ENCODE assay signal across 23 cellular contexts in genomic region chr6:36352477-36353157, GRCh38. TPM values are rescaled to one million over a fixed set of nuclear protein-coding genes. Genes with fewer than 3 reads are reported as not detected.
DNase-seq lines count a peak whose midpoint lies in the region; ATAC-seq, FAIRE-seq and TF ChIP-seq lines count a peak whose summit lies in the region.
"Had no signal": no experiment of that assay in that cellular context is flagged by ENCODE, and none has a peak within 500 bp of the region (broad histone marks: within the 10 kb centered on the region; RNA-seq: fewer than 3 reads in every experiment).

No MANE protein-coding gene starts in this region.

- no peak overlapping the region for H2AK5ac ChIP-seq in mesenchymal stem cell (ENCODE audit: low read length, severe bottlenecking)

- no peak overlapping the region for H4K91ac ChIP-seq in mesenchymal stem cell (ENCODE audit: low read length)

- TF ChIP-seq CTCF in K562 (IDR thresholded peaks at IDR 0.05 in 2 of 3, conservative IDR thresholded peaks at IDR 0.05 in 1 of 3; ENCODE audit: insufficient read depth in 2 of 3, low read depth in 1 of 3, low read length in 3 of 3) (no peak), testis (IDR thresholded peaks at IDR 0.05) (no peak)

- H3K9me3 ChIP-seq in K562 (replicated peaks; ENCODE audit: control insufficient read depth, insufficient read depth, low read depth, low read length) (peaks cover 5% of the 10 kb centered on the region; the same call in 1 of the 2 replicates), mesenchymal stem cell (ENCODE audit: control insufficient read depth, low read length) (peaks cover 6% of the 10 kb centered on the region), testis (no peaks in the 10 kb centered on the region)
- H3K9me3 ChIP-seq: HAP-1 had no signal

- TF ChIP-seq EP300 in K562 (IDR thresholded peaks at IDR 0.05; ENCODE audit: low read length), result no peak

- H3K18ac ChIP-seq in mesenchymal stem cell (ENCODE audit: low read depth in 1 of 2, low read length in 2 of 2), result no peak overlapping the region

- no peak for TF ChIP-seq RAD21 in K562 (CRISPR knock-in tag; conservative IDR thresholded peaks at IDR 0.05 in 1 of 2, IDR thresholded peaks at IDR 0.05 in 1 of 2)

- CTCF ChIA-PET in K562 (lab: Yijun Ruan, JAX; ENCODE audit: low intra/inter-chr PET ratio), result no interaction called here

- DNase-seq in HTR-8/SVneo (ENCODE audit: insufficient read length, low spot score), result no peak
- no peak for DNase-seq in K562 (ENCODE audit: extremely low read depth in 1 of 4, low spot score in 3 of 4)
- DNase-seq in mesenchymal stem cell, result no peak
- no peak for DNase-seq in testis
- DNase-seq in SHP77 treated with DMSO at 0.1 percent for 48 hours (lab: John Stamatoyannopoulos, UW), result no peak
- no peak for DNase-seq in effector memory CD8-positive, alpha-beta T cell
- no peak for DNase-seq in NCI-H1436 (lab: John Stamatoyannopoulos, UW)
- no peak for DNase-seq in superior temporal gyrus (ENCODE audit: extremely low spot score)
- DNase-seq: CD8-positive, alpha-beta T cell; COR-L47; DMS153; DMS79 treated with DMSO at 0.1 percent for 48 hours; GOT3; HFFc6 had no signal

- no peak overlapping the region for H3K14ac ChIP-seq in mesenchymal stem cell (ENCODE audit: low read length in 2 of 2)

- no peak overlapping the region for H3K27ac ChIP-seq in K562 (ENCODE audit: extremely low read depth, low read depth, low read length)
- no peak overlapping the region for H3K27ac ChIP-seq in mesenchymal stem cell (ENCODE audit: low read length, poor library complexity, severe bottlenecking)
- peak overlapping the region; percentile 60 to 80 for H3K27ac ChIP-seq in testis
- H3K27ac ChIP-seq: HL-60 had no signal

- 46% methylated on average over 8 of the region's 8 CpGs for WGBS in K562 (ENCODE audit: insufficient coverage, low coverage, missing lambda C conversion rate)
- 86% methylated on average over 8 of the region's 8 CpGs for WGBS in mesenchymal stem cell
- 92 to 93% methylated on average over 8 of the region's 8 CpGs for whole genome bisulfite sequencing in testis, 2 donors

- no peak overlapping the region for H2BK12ac ChIP-seq in mesenchymal stem cell (ENCODE audit: low read length in 2 of 2)

- H2BK5ac ChIP-seq in mesenchymal stem cell (ENCODE audit: low read depth, low read length, poor library complexity, severe bottlenecking), result no peak overlapping the region

- no peak overlapping the region for H3K4me3 ChIP-seq in K562
- no peak overlapping the region for H3K4me3 ChIP-seq in mesenchymal stem cell (ENCODE audit: insufficient read depth in 1 of 2, low read depth in 1 of 2, low read length in 2 of 2)
- H3K4me3 ChIP-seq in testis, result no peak overlapping the region
- H3K4me3 ChIP-seq: HAP-1 had no signal

- H3K9me1 ChIP-seq in K562 (ENCODE audit: control insufficient read depth, insufficient read depth, low read length), result no peaks in the 10 kb centered on the region

- POLR2A ChIA-PET in K562 (lab: Yijun Ruan, JAX), result no interaction called here

- H3K4me2 ChIP-seq in K562 (ENCODE audit: insufficient read depth, low read length) (no peak overlapping the region), mesenchymal stem cell (ENCODE audit: low read length, poor library complexity, severe bottlenecking) (no peak overlapping the region)

- H3K27me3 ChIP-seq in K562 (ENCODE audit: control insufficient read depth in 2 of 2, insufficient read depth in 2 of 2, low read length in 2 of 2) (no peaks in the 10 kb centered on the region; a peak in 1 of 5 replicates), mesenchymal stem cell (ENCODE audit: control insufficient read depth in 1 of 2, insufficient read depth in 1 of 2, low read length in 2 of 2) (peaks cover 7 to 18% of the 10 kb centered on the region in 2 experiments), testis (no peaks in the 10 kb centered on the region)

- FAIRE-seq in HTR-8/SVneo (lab: Jason Lieb, UNC) (peak; percentile 9), K562 (lab: Jason Lieb, UNC) (no peak)
- FAIRE-seq: D721Med, G401.6, GM12891 had no signal

- peaks cover 8% of the 10 kb centered on the region for H3K36me3 Mint-ChIP-seq in effector memory CD8-positive, alpha-beta T cell (ENCODE audit: insufficient read depth)
- H3K36me3 Mint-ChIP-seq: CD8-positive, alpha-beta T cell had no signal

- H2AFZ ChIP-seq in K562 (ENCODE audit: low read depth, low read length), result no peak overlapping the region
- H2AFZ ChIP-seq in mesenchymal stem cell (ENCODE audit: low read depth, low read length), result no peak overlapping the region

- H3K79me1 ChIP-seq in mesenchymal stem cell (replicated peaks; ENCODE audit: low read length, poor library complexity, severe bottlenecking), result no peaks in the 10 kb centered on the region

- H3K9ac ChIP-seq in K562 (ENCODE audit: insufficient read depth in 1 of 2, low read depth in 2 of 2, low read length in 2 of 2), result no peak overlapping the region
- H3K9ac ChIP-seq in mesenchymal stem cell (ENCODE audit: low read length), result peak overlapping the region; percentile 42

- H3K4me1 Mint-ChIP-seq in effector memory CD8-positive, alpha-beta T cell (ENCODE audit: low read depth in 2 of 2), result no peaks in the 10 kb centered on the region

- peaks cover 11 to 25% of the 10 kb centered on the region in 2 experiments; a peak in 4 of 5 replicates for H3K4me1 ChIP-seq in K562 (replicated peaks in 1 of 2; ENCODE audit: control insufficient read depth in 2 of 2, insufficient read depth in 2 of 2, low read length in 2 of 2)
- peaks cover 4% of the 10 kb centered on the region for H3K4me1 ChIP-seq in mesenchymal stem cell (ENCODE audit: control insufficient read depth, insufficient read depth, low read depth, low read length)
- peaks cover 39% of the 10 kb centered on the region for H3K4me1 ChIP-seq in testis
- H3K4me1 ChIP-seq: HAP-1 had no signal

- no peak for ATAC-seq in K562
- ATAC-seq in effector memory CD8-positive, alpha-beta T cell (replicated peaks), result no peak
- ATAC-seq: CD8-positive, alpha-beta T cell had no signal

- no peak overlapping the region for H3K4me3 Mint-ChIP-seq in effector memory CD8-positive, alpha-beta T cell
- H3K4me3 Mint-ChIP-seq: CD14-positive monocyte; CD8-positive, alpha-beta T cell; HFFc6 had no signal

- no peak overlapping the region for H4K8ac ChIP-seq in mesenchymal stem cell (ENCODE audit: low read length)

- BruUV-seq in K562 (replicated peaks; lab: Mats Ljungman, UMichigan), result no TSS peak

- no peak overlapping the region for H3K27ac Mint-ChIP-seq in effector memory CD8-positive, alpha-beta T cell
- H3K27ac Mint-ChIP-seq: CD14-positive monocyte; CD8-positive, alpha-beta T cell; HFFc6 had no signal

- H3K36me3 ChIP-seq in K562 (ENCODE audit: control insufficient read depth, insufficient read depth, low read length) (no peaks in the 10 kb centered on the region), mesenchymal stem cell (ENCODE audit: control insufficient read depth in 1 of 2, insufficient read depth in 2 of 2, low read depth in 1 of 2, low read length in 2 of 2) (no peaks in the 10 kb centered on the region), testis (ENCODE audit: low read depth, missing control alignments) (no peaks in the 10 kb centered on the region)
- H3K36me3 ChIP-seq: HAP-1 had no signal

- TF ChIP-seq POLR2A in K562 (conservative IDR thresholded peaks at IDR 0.05) (no peak), testis (IDR thresholded peaks at IDR 0.05) (no peak)

- H2BK15ac ChIP-seq in mesenchymal stem cell (ENCODE audit: low read depth, poor library complexity, severe bottlenecking), result no peak overlapping the region

- peaks cover 9% of the 10 kb centered on the region; the same call in 1 of the 2 replicates for H4K20me1 ChIP-seq in K562 (replicated peaks; ENCODE audit: control insufficient read depth, insufficient read depth, low read length)

- H3K79me2 ChIP-seq in K562 (ENCODE audit: control insufficient read depth, insufficient read depth, low read length), result no peaks in the 10 kb centered on the region

- H3K27me3 Mint-ChIP-seq in effector memory CD8-positive, alpha-beta T cell, result peaks cover 9 to 12% of the 10 kb centered on the region in 2 donors

- no peak overlapping the region for H3K23ac ChIP-seq in mesenchymal stem cell (ENCODE audit: low read length in 2 of 2)

- no peaks in the 10 kb centered on the region for H3K9me3 Mint-ChIP-seq in effector memory CD8-positive, alpha-beta T cell
- H3K9me3 Mint-ChIP-seq: HFFc6 had no signal

- H3K4ac ChIP-seq in mesenchymal stem cell (ENCODE audit: low read depth in 1 of 2, low read length in 2 of 2), result no peak overlapping the region

- H2BK120ac ChIP-seq in mesenchymal stem cell (ENCODE audit: low read depth, low read length), result no peak overlapping the region

- in situ Hi-C loops in K562 (cut with MboI), result no loop called here

- intact Hi-C loops in K562 (cut with micrococcal nuclease) (no loop called here), testis (cut with DNase I; ENCODE audit: low total_unique reads) (loop anchor here (10.0 kb wide), 1 partner anchor 48 kb away; no protein-coding TSS in a partner anchor)

RNA-seq across cellular contexts. Expression of gene BNIP5, which starts 15.9 kb away (rescaled TPM):
- total RNA-seq in K562 (2011; cell fraction: chromatin; rRNA removed; ENCODE audit: low replicate concordance), result not detected in 2 replicates
- not detected in 2 replicates for total RNA-seq in K562 (2011; cell fraction: nucleolus; rRNA removed)
- not detected in 2 replicates for total RNA-seq in K562 (2011; cell fraction: nucleoplasm; rRNA removed)
- total RNA-seq in K562 (2014; rRNA removed) (not detected in 2 replicates), K562 (2014; rRNA removed; fragmentation: Illumina TruSeq; extraction: Trizol) (not detected in 2 replicates), K562 (2015; rRNA removed; fragmentation: Illumina TruSeq; extraction: Trizol) (not detected in 2 replicates), K562 (2021) (not detected in 2 replicates), testis (under 1 TPM; 0.68 to 0.87 TPM)
- polyA plus RNA-seq in K562 (2011; rRNA removed) (not detected in 2 replicates), K562 (2014; fragmentation: Illumina TruSeq; extraction: Trizol) (not detected in 2 replicates), K562 (2014; fragmentation: Nextera tagmentation; extraction: Ambion mirVana) (not detected), K562 (2014; rRNA removed) (not detected in 2 replicates), testis (ENCODE audit: insufficient read depth, low read depth, low replicate concordance) (0.96 TPM)
- polyA plus RNA-seq in K562 (2011; cell fraction: cytosol; rRNA removed), result not detected in 2 replicates
- polyA plus RNA-seq in K562 (2011; cell fraction: nucleus; rRNA removed), result not detected in 2 replicates
- not detected in 2 replicates for polyA plus RNA-seq in K562 (2012)
- not detected in 2 replicates for polyA minus RNA-seq in K562 (2011; rRNA and poly(A)+ RNA removed)
- not detected in 2 replicates for polyA minus RNA-seq in K562 (2011; cell fraction: cytosol; rRNA and poly(A)+ RNA removed)
- polyA minus RNA-seq in K562 (2011; cell fraction: nucleus; rRNA and poly(A)+ RNA removed), result not detected in 2 replicates
- polyA plus RNA-seq in mesenchymal stem cell (2013, experiment 1 of 2), result not detected
- polyA plus RNA-seq in mesenchymal stem cell (2013, experiment 2 of 2), result not detected
- total RNA-seq: A673; CD8-positive, alpha-beta T cell; HFFc6; IMR-90 had no signal
- polyA plus RNA-seq: BJ, CD14-positive monocyte, IMR-90 had no signal

RNA-seq across cellular contexts. Expression of gene ETV7, which starts 34.9 kb away (rescaled TPM):
- not detected in 2 replicates for total RNA-seq in K562 (2011; cell fraction: chromatin; rRNA removed; ENCODE audit: low replicate concordance)
- not detected in 2 replicates for total RNA-seq in K562 (2011; cell fraction: nucleolus; rRNA removed)
- total RNA-seq in K562 (2011; cell fraction: nucleoplasm; rRNA removed), result not detected in 2 replicates
- total RNA-seq in K562 (2014; rRNA removed) (0.12 TPM in 1 of 2 replicates, not detected in the other), K562 (2014; rRNA removed; fragmentation: Illumina TruSeq; extraction: Trizol) (0.16 and 0.22 TPM in 2 replicates), K562 (2015; rRNA removed; fragmentation: Illumina TruSeq; extraction: Trizol) (not detected in 2 replicates), K562 (2021) (0.16 and 0.22 TPM in 2 replicates), testis (1 to 10 TPM in 1 of 2 donors, under 1 TPM in 1; 0.68 to 1.3 TPM)
- polyA plus RNA-seq in K562 (2011; rRNA removed) (0.07 TPM in 1 of 2 replicates, not detected in the other), K562 (2014; fragmentation: Illumina TruSeq; extraction: Trizol) (0.12 and 0.32 TPM in 2 replicates), K562 (2014; fragmentation: Nextera tagmentation; extraction: Ambion mirVana) (under 1 TPM; 0.08 to 0.17 TPM), K562 (2014; rRNA removed) (not detected in 2 replicates), testis (ENCODE audit: insufficient read depth, low read depth, low replicate concordance) (2.2 TPM)
- polyA plus RNA-seq in K562 (2011; cell fraction: cytosol; rRNA removed), result not detected in 2 replicates
- polyA plus RNA-seq in K562 (2011; cell fraction: nucleus; rRNA removed), result not detected in 2 replicates
- 0.07 and 0.14 TPM in 2 replicates for polyA plus RNA-seq in K562 (2012)
- polyA minus RNA-seq in K562 (2011; rRNA and poly(A)+ RNA removed), result not detected in 2 replicates
- not detected in 2 replicates for polyA minus RNA-seq in K562 (2011; cell fraction: cytosol; rRNA and poly(A)+ RNA removed)
- not detected in 2 replicates for polyA minus RNA-seq in K562 (2011; cell fraction: nucleus; rRNA and poly(A)+ RNA removed)
- 1.3 TPM for polyA plus RNA-seq in mesenchymal stem cell (2013, experiment 1 of 2)
- 1.1 TPM for polyA plus RNA-seq in mesenchymal stem cell (2013, experiment 2 of 2)

Comparison
In these comparisons a context has a peak if more than half of its experiments do, and no peak if none do; other contexts are left out.
1. H3K27ac ChIP-seq: peak in testis (2 of 2); none in K562 (single experiment) and mesenchymal stem cell (single experiment).